8 cellular contexts compared by ENCODE assay signal in genomic region chr19:35901055-35901644, GRCh38. TPM values are rescaled to one million over a fixed set of nuclear protein-coding genes. Genes with fewer than 3 reads are reported as not detected.
DNase-seq lines count a peak whose midpoint lies in the region; ATAC-seq and TF ChIP-seq lines count a peak whose summit lies in the region.

No MANE protein-coding gene starts in this region.

- ATAC-seq in GM19397 (IDR thresholded peaks at IDR 0.05; ENCODE audit: unreplicated experiment): no peak

- H3K36me3 Mint-ChIP-seq in nephron progenitor cell (ENCODE audit: low read depth): no peaks in the 10 kb centered on the region

- H3K4me3 Mint-ChIP-seq in nephron progenitor cell: peak overlapping the region; percentile 91

- DNase-seq in Caki2 (ENCODE audit: low read depth) (peak; percentile 47), NB4 (ENCODE audit: low read depth) (no peak), dedifferentiated amniotic fluid mesenchymal stem cell (ENCODE audit: extremely low spot score) (peak; percentile 68), nephron progenitor cell (no peak), NCI-H446 (lab: John Stamatoyannopoulos, UW) (no peak), C1 segment of cervical spinal cord (lab: John Stamatoyannopoulos, UW) (no peak)
- DNase-seq in stimulated activated naive CD4-positive, alpha-beta T cell (lab: John Stamatoyannopoulos, UW): no peak

- in situ Hi-C loops in Caki2 (cut with HindIII; ENCODE audit: low pct_unique_long_range_greater_than_20kb, low sequenced_read_pairs): no loop called here

- TF ChIP-seq CTCF in NB4 (IDR thresholded peaks at IDR 0.05; ENCODE audit: low read depth, low read length) (no peak), nephron progenitor cell (IDR thresholded peaks at IDR 0.05) (no peak)

- peaks cover 47% of the 10 kb centered on the region for H3K4me1 Mint-ChIP-seq in nephron progenitor cell

- H3K27ac Mint-ChIP-seq in nephron progenitor cell: no peak overlapping the region

- H3K9me3 Mint-ChIP-seq in nephron progenitor cell: no peaks in the 10 kb centered on the region

- no peak for TF ChIP-seq POLR2A in NB4 (IDR thresholded peaks at IDR 0.05; ENCODE audit: extremely low read depth, insufficient read length)

- peak overlapping the region; percentile 40 for H3K4me3 ChIP-seq in NB4 (ENCODE audit: low read depth, low read length)

- H3K27me3 Mint-ChIP-seq in nephron progenitor cell (ENCODE audit: low read depth, poor library complexity): peaks cover 38% of the 10 kb centered on the region

RNA-seq across cellular contexts. Expression of gene NFKBID, which starts 0.8 kb away (rescaled TPM):
- 4.8 and 5.8 TPM in 2 replicates for total RNA-seq in Caki2 (2014; rRNA removed; shearing (Covaris generic); ENCODE audit: low replicate concordance)

RNA-seq across cellular contexts. Expression of gene HCST, which starts 1.2 kb away (rescaled TPM):
- 0.88 TPM in 1 of 2 replicates, not detected in the other for total RNA-seq in Caki2 (2014; rRNA removed; shearing (Covaris generic); ENCODE audit: low replicate concordance)

RNA-seq across cellular contexts. Expression of gene TYROBP, which starts 6.9 kb away (rescaled TPM):
- not detected in 2 replicates for total RNA-seq in Caki2 (2014; rRNA removed; shearing (Covaris generic); ENCODE audit: low replicate concordance)

RNA-seq across cellular contexts. Expression of gene APLP1, which starts 32.8 kb away (rescaled TPM):
- 53.9 and 58.7 TPM in 2 replicates for total RNA-seq in Caki2 (2014; rRNA removed; shearing (Covaris generic); ENCODE audit: low replicate concordance)

RNA-seq across cellular contexts. Expression of gene LRFN3, which starts 35.0 kb away (rescaled TPM):
- 4.4 and 9.7 TPM in 2 replicates for total RNA-seq in Caki2 (2014; rRNA removed; shearing (Covaris generic); ENCODE audit: low replicate concordance)

Comparison
In these comparisons a context has a peak if more than half of its experiments do, and no peak if none do; other contexts are left out.
1. DNase-seq: peak in Caki2 (single experiment) and dedifferentiated amniotic fluid mesenchymal stem cell (single experiment); none in NB4 (single experiment), nephron progenitor cell (single experiment), stimulated activated naive CD4-positive, alpha-beta T cell (0 of 6), NCI-H446 (0 of 2) and C1 segment of cervical spinal cord (0 of 14).